ENCODE assay signal across 8 cellular contexts in the genomic region with DNA sequence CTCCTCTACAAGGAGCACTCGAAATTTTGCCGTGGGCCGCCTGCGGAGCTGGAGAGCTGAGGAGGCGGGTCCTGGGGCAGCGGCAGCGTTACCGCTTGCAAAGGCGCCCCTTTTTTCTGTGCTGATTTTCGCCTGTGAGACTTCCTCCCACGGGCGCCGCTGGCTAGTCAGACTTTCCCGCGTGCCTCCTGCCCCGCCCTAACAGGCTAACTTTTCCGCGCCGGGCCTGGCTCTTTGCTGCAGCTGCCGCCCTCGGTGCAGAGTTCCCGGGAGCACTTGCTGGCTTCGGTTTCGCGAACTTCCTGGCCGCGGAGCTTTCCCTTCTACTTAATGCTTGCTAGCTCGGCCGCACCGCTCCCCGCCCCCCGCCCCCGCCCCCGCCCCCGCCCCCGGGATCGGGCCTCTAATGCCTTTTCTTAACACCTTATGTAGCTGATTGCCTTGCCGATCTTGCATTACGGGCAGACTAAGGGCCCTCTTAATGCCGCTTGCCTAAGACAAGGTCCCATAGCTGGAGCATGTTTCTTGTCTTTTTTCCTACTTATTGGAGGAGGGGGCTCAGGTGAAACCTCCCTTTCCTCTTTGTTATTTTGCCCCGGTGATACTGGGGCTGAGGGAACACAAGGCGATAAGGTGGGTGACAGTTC. TPM values are rescaled to one million over a fixed set of nuclear protein-coding genes. Genes with fewer than 3 reads are reported as not detected.
A peak's percentile ranks its signal among the peaks of the same experiment; 100 is the strongest.
DNase-seq lines count a peak whose midpoint lies in the region; ATAC-seq and TF ChIP-seq lines count a peak whose summit lies in the region.

No MANE protein-coding gene starts in this region.

- TF ChIP-seq CTCF in left lung (IDR thresholded peaks at IDR 0.05), result no peak

- peak; percentile 45 for ATAC-seq in activated CD4-positive, alpha-beta T cell treated with anti-CD3 and anti-CD28 coated beads for 36 hours
- peak; percentile 96 for ATAC-seq in left lung

- H3K9ac ChIP-seq in BLaER1, result 0 out of 2 replicates have a peak overlapping the region, but pooled peaks have one; percentile 12
- H3K9ac ChIP-seq in HUES64 (ENCODE audit: low read depth, low read length), result peak overlapping the region; percentile 63

- H3K4me3 ChIP-seq in BLaER1 (peak overlapping the region; percentile 60), HUES64 (ENCODE audit: low read length) (peak overlapping the region; percentile 62), left lung (peak overlapping the region; percentile 31 to 38)

- intact Hi-C loops in activated CD4-positive, alpha-beta T cell treated with anti-CD3 and anti-CD28 coated beads for 36 hours (cut with DNase I, micrococcal nuclease), result no loop called here
- intact Hi-C loops in left lung (cut with DNase I), result no loop called here

- H3K27ac ChIP-seq in BLaER1 (no peak overlapping the region), HUES64 (ENCODE audit: low read depth, low read length) (no peak overlapping the region), left lung (peak overlapping the region in 1 of 2 donors; percentile 41)

- peak overlapping the region; percentile 72 for H3K4me2 ChIP-seq in BLaER1

- H3K9me3 Mint-ChIP-seq in activated CD4-positive, alpha-beta T cell treated with anti-CD3 and anti-CD28 coated beads for 36 hours (ENCODE audit: low read depth), result peaks cover 3% of the 10 kb centered on the region

- H3K36me3 Mint-ChIP-seq in activated CD4-positive, alpha-beta T cell treated with anti-CD3 and anti-CD28 coated beads for 36 hours (ENCODE audit: low read depth), result peaks cover 4% of the 10 kb centered on the region

- H3K4me3 Mint-ChIP-seq in activated CD4-positive, alpha-beta T cell treated with anti-CD3 and anti-CD28 coated beads for 36 hours, result peak overlapping the region; percentile 51

- H3K36me3 ChIP-seq in BLaER1, result no peaks in the 10 kb centered on the region
- no peaks in the 10 kb centered on the region for H3K36me3 ChIP-seq in HUES64 (ENCODE audit: insufficient read depth, low read length)
- H3K36me3 ChIP-seq in left lung, result no peaks in the 10 kb centered on the region

- H4K20me1 ChIP-seq in BLaER1, result no peaks in the 10 kb centered on the region

- H3K27ac Mint-ChIP-seq in activated CD4-positive, alpha-beta T cell treated with anti-CD3 and anti-CD28 coated beads for 36 hours, result no peak overlapping the region

- peak; percentile 78 for DNase-seq in activated CD4-positive, alpha-beta T cell treated with anti-CD3 and anti-CD28 coated beads for 36 hours
- DNase-seq in dedifferentiated amniotic fluid mesenchymal stem cell (ENCODE audit: extremely low spot score), result peak; percentile 22
- DNase-seq in left lung, result peak; percentile 81 to 95
- DNase-seq in stimulated activated CD4-positive, alpha-beta T cell treated with anti-CD3 and anti-CD28 coated beads, Interleukin-1b, Interleukin-23, amount 100 ng/mL, for 4 hours (ENCODE audit: low read depth in 2 of 2), result peak; percentile 48 to 56
- no peak for DNase-seq in NCI-H2171 (lab: John Stamatoyannopoulos, UW)
- DNase-seq in HuH-7 (ENCODE audit: low spot score), result no peak

- H3K27me3 Mint-ChIP-seq in activated CD4-positive, alpha-beta T cell treated with anti-CD3 and anti-CD28 coated beads for 36 hours, result no peaks in the 10 kb centered on the region

- 4% methylated on average over 33 of the region's 42 CpGs for WGBS in HUES64

- CTCF ChIA-PET in activated CD4-positive, alpha-beta T cell treated with anti-CD3 and anti-CD28 coated beads for 36 hours (lab: Charles Lee), result interaction anchor here (0.6 to 1.5 kb wide), 8 partner anchors 13 to 587 kb away, joined by 3 to 5 read pairs (median 3); no protein-coding TSS in a partner anchor

- H3K27me3 ChIP-seq in BLaER1 (peaks cover 26% of the 10 kb centered on the region), HUES64 (ENCODE audit: insufficient read depth, low read length) (peaks cover 40% of the 10 kb centered on the region), left lung (peaks cover 0 to 11% of the 10 kb centered on the region in 2 donors)

- H3K4me1 Mint-ChIP-seq in activated CD4-positive, alpha-beta T cell treated with anti-CD3 and anti-CD28 coated beads for 36 hours, result peaks cover 45% of the 10 kb centered on the region

- peaks cover 23% of the 10 kb centered on the region for H3K9me3 ChIP-seq in BLaER1
- peaks cover 10% of the 10 kb centered on the region for H3K9me3 ChIP-seq in HUES64 (ENCODE audit: insufficient read depth, low read depth, low read length)
- H3K9me3 ChIP-seq in left lung, result no peaks in the 10 kb centered on the region

- H3K4me1 ChIP-seq in BLaER1, result peaks cover 7% of the 10 kb centered on the region
- peaks cover 17% of the 10 kb centered on the region for H3K4me1 ChIP-seq in HUES64 (ENCODE audit: insufficient read depth, low read length)
- peaks cover 9 to 18% of the 10 kb centered on the region in 2 donors for H3K4me1 ChIP-seq in left lung

- POLR2A ChIA-PET in activated CD4-positive, alpha-beta T cell treated with anti-CD3 and anti-CD28 coated beads for 36 hours (lab: Charles Lee), result no interaction called here

RNA-seq across cellular contexts. Expression of a gene that starts 37.9 kb away (rescaled TPM):
- 6.0 TPM for polyA plus RNA-seq in HUES64 (2013, experiment 1 of 2)
- 11.8 TPM for polyA plus RNA-seq in HUES64 (2013, experiment 2 of 2)
- total RNA-seq in activated CD4-positive, alpha-beta T cell treated with anti-CD3 and anti-CD28 coated beads for 36 hours, result under 1 TPM; 0.44 to 0.64 TPM
- total RNA-seq in left lung, result 1 to 10 TPM; 2.0 to 3.1 TPM

Comparison
In these comparisons a context has a peak if more than half of its experiments do, and no peak if none do; other contexts are left out.
1. DNase-seq: peak in activated CD4-positive, alpha-beta T cell treated with anti-CD3 and anti-CD28 coated beads for 36 hours (single experiment), dedifferentiated amniotic fluid mesenchymal stem cell (single experiment), left lung (2 of 2) and stimulated activated CD4-positive, alpha-beta T cell treated with anti-CD3 and anti-CD28 coated beads, Interleukin-1b, Interleukin-23, amount 100 ng/mL, for 4 hours (2 of 2); none in NCI-H2171 (single experiment) and HuH-7 (single experiment).
2. Peak in every context shown above with its lines, with median percentiles within 50 percentile points of each other: H3K4me3 ChIP-seq.